Comparison of ENCODE assay signal across 15 cellular contexts in genomic region chr7:6260291-6261183, GRCh38. TPM values are rescaled to one million over a fixed set of nuclear protein-coding genes. Genes with fewer than 3 reads are reported as not detected.
DNase-seq lines count a peak whose midpoint lies in the region; ATAC-seq and TF ChIP-seq lines count a peak whose summit lies in the region.
"Had no signal": no experiment of that assay in that cellular context is flagged by ENCODE, and none has a peak within 500 bp of the region (broad histone marks: within the 10 kb centered on the region; RNA-seq: fewer than 3 reads in every experiment).

No MANE protein-coding gene starts in this region.

- H3K9me2 ChIP-seq in GM23248 (ENCODE audit: insufficient read depth): no peaks in the 10 kb centered on the region

- H3K4me1 ChIP-seq in GM23248 (ENCODE audit: insufficient read depth) (peaks cover 66% of the 10 kb centered on the region), lower lobe of right lung (peaks cover 62% of the 10 kb centered on the region)

- H3K36me3 ChIP-seq in GM23248 (ENCODE audit: low read depth) (no peaks in the 10 kb centered on the region), lower lobe of right lung (no peaks in the 10 kb centered on the region)

- H3K27ac ChIP-seq in GM23248 (peak overlapping the region; percentile 68), lower lobe of right lung (peak overlapping the region; percentile 40)

- peaks cover 98% of the 10 kb centered on the region for H3K79me2 ChIP-seq in GM23248 (ENCODE audit: insufficient read depth)

- no peak overlapping the region for H2AFZ ChIP-seq in GM23248

- peak overlapping the region; percentile 61 for H3K4me2 ChIP-seq in GM23248 (ENCODE audit: unreplicated experiment)

- H3K9me3 ChIP-seq in GM23248 (ENCODE audit: low read depth): no peaks in the 10 kb centered on the region
- no peaks in the 10 kb centered on the region for H3K9me3 ChIP-seq in lower lobe of right lung

- H3K9ac ChIP-seq in GM23248: peak overlapping the region; percentile 41

- H3F3A ChIP-seq in GM23248 (ENCODE audit: insufficient read depth): peaks cover 43% of the 10 kb centered on the region

- no peaks in the 10 kb centered on the region; the same call in 1 of the 2 replicates for H4K20me1 ChIP-seq in GM23248 (ENCODE audit: insufficient read depth)

- DNase-seq in GM23248 (peak; percentile 65), dedifferentiated amniotic fluid mesenchymal stem cell (ENCODE audit: extremely low spot score) (peak; percentile 48), lower lobe of right lung (no peak), stromal cell of bone marrow (ENCODE audit: low read depth) (peak; percentile 70), NCI-H446 (lab: John Stamatoyannopoulos, UW) (no peak), GM13976 (ENCODE audit: low spot score) (no peak)
- DNase-seq in activated CD4-positive, CD25-positive, alpha-beta regulatory T cell (lab: John Stamatoyannopoulos, UW): no peak
- DNase-seq: activated T-cell treated with anti-CD3 and anti-CD28 coated beads, Interleukin-2, amount 50 U/mL, for 4 hours; cortex of kidney; NCI-H2171; nephron progenitor cell; stimulated activated naive CD4-positive, alpha-beta T cell had no signal

- H3K27me3 ChIP-seq in GM23248 (replicated peaks; ENCODE audit: insufficient read depth): no peaks in the 10 kb centered on the region
- H3K27me3 ChIP-seq in lower lobe of right lung (ENCODE audit: low read depth): no peaks in the 10 kb centered on the region

- WGBS in GM23248 (ENCODE audit: low coverage in 1 of 2, low lambda C conversion rate in 2 of 2, missing lambda C conversion rate in 2 of 2), 2 experiments: 58 to 62% methylated on average over 5 of the region's 5 CpGs

- intact Hi-C loops in lower lobe of right lung (cut with DNase I): no loop called here

- peak overlapping the region; percentile 21; the same call in 1 of the 2 replicates for H3K4me3 ChIP-seq in GM23248
- no peak overlapping the region for H3K4me3 ChIP-seq in lower lobe of right lung

- no peak for TF ChIP-seq CTCF in lower lobe of right lung (IDR thresholded peaks at IDR 0.05)
- TF ChIP-seq CTCF in GM13976 (IDR thresholded peaks at IDR 0.05; ENCODE audit: borderline replicate concordance, control extremely low read depth, extremely low read depth, insufficient read depth, missing control alignments): no peak

- ATAC-seq in lower lobe of right lung (no peak), GM21381 (IDR thresholded peaks at IDR 0.05; ENCODE audit: unreplicated experiment) (no peak)
- ATAC-seq: activated T-cell treated with anti-CD3 and anti-CD28 coated beads, Interleukin-2, amount 50 U/mL, for 4 hours; HCT116; Panc1 had no signal

- in situ Hi-C loops in GM23248 (cut with MboI): no loop called here
- in situ Hi-C loops in GM13976 (cut with MboI; ENCODE audit: low sequenced_read_pairs, unreplicated experiment): no loop called here

RNA-seq across cellular contexts. Expression of gene CYTH3, which starts 11.9 kb away (rescaled TPM):
- 45.5 and 47.1 TPM in 2 replicates for total RNA-seq in GM23248 (2014; rRNA removed; shearing (Covaris generic))
- 33.3 and 34.2 TPM in 2 replicates for polyA plus RNA-seq in GM23248 (2016; fragmentation: Nextera tagmentation; extraction: Ambion mirVana)
- 26.1 TPM for total RNA-seq in lower lobe of right lung

Comparison
In these comparisons a context has a peak if more than half of its experiments do, and no peak if none do; other contexts are left out.
1. DNase-seq: peak in GM23248 (single experiment), dedifferentiated amniotic fluid mesenchymal stem cell (single experiment) and stromal cell of bone marrow (single experiment); none in lower lobe of right lung (single experiment), NCI-H446 (0 of 2), activated CD4-positive, CD25-positive, alpha-beta regulatory T cell (0 of 4) and GM13976 (single experiment).